ENCODE assay signal across 18 cellular contexts in the genomic region with DNA sequence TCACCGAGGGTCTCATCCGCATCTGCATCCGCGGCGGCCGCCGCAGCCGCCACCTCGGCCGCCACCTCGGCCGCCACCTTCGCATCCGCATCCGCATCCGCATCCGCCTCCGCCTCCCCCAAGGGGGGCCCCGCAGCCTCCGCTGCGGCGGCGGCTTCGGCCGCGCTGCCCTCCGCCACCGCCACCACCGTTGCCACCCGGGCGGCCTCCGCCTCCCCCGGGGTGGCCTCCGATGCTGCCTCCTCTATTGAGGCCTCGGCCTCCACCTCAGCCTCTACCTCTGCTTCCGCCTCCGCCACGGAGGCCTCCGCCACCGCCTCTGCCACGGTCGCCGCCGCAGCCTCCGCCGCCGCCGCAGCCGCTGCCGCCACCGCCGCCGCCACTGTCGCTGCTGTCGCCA. TPM values are rescaled to one million over a fixed set of nuclear protein-coding genes. Genes with fewer than 3 reads are reported as not detected.
"Had no signal": no experiment of that assay in that cellular context is flagged by ENCODE, and none has a peak within 500 bp of the region (broad histone marks: within the 10 kb centered on the region; RNA-seq: fewer than 3 reads in every experiment).

TSS of gene PABPC1L2A (minus strand) at position 101 of the 400 bp plus-strand sequence. CDS start 126 bp downstream, outside the sequence.

RNA-seq across cellular contexts. Expression of gene PABPC1L2A, which starts in this region (rescaled TPM):
- total RNA-seq: activated naive CD4-positive, alpha-beta T cell treated with anti-CD3 and anti-CD28 coated beads for 36 hours; activated naive CD4-positive, alpha-beta T cell treated with anti-CD3 and anti-CD28 coated beads, Interleukin-2, amount 50 U/mL, for 72 hours; activated naive CD8-positive, alpha-beta T cell treated with anti-CD3 and anti-CD28 coated beads for 36 hours; activated naive CD8-positive, alpha-beta T cell treated with anti-CD3 and anti-CD28 coated beads, Interleukin-2, amount 10 ng/mL, durations not matched to agents 7 days and 5 days; activated T-cell treated with anti-CD3 and anti-CD28 coated beads, Interleukin-2, amount 50 U/mL, for 4 hours; activated T-cell treated with anti-CD3 and anti-CD28 coated beads, Interleukin-2, amount 50 U/mL, for 72 hours; activated T-helper 1 cell treated with anti-CD3 and anti-CD28 coated beads, Interleukin-12 subunit alpha, Interleukin-12 subunit beta, Interleukin-2, Interleukin-4 antibody, amounts not matched to agents 30 ng/mL and 10 ng/mL and 1 ng/mL, durations not matched to agents 14 hours and 24 hours and 36 hours; activated T-helper 17 cell treated with anti-CD3 and anti-CD28 coated beads, Interleukin-2, amount 50 U/mL, for 72 hours; activated T-helper 2 cell treated with anti-CD3 and anti-CD28 coated beads, Interferon-gamma antibody, Interleukin-2, Interleukin-4, amounts not matched to agents 10 μg/mL and 5 μg/mL and 100 μg/mL, durations not matched to agents 14 hours and 24 hours and 36 hours; aorta; ascending aorta; body of pancreas; breast epithelium; bronchial epithelial cell; cardiac muscle cell; cardiac septum; chondrocyte had no signal
- polyA plus RNA-seq: adipose tissue, aorta, cardiac muscle cell had no signal
